ENCODE assay signal across 17 cellular contexts in the genomic region with DNA sequence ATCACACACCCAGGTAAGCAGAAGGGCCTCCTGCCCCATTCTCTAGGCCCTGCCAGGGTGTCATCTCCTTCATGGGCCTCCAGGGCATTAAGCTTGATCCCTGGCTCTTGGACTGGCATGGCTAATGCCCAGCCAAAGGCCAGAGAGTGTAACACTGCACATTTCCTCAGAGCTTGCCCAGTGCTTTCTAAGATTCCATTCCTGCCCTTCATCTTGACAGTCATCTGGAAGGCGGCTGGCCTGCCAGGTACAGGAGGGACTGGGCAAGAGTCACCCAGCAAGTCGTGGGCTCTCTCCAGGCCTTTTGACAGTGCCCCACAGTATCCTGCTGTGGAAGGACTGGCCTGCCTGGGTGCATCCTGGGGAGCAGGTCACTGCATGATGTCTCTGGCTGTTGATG.
"Had no signal": no experiment of that assay in that cellular context is flagged by ENCODE, and none has a peak within 500 bp of the region (broad histone marks: within the 10 kb centered on the region; RNA-seq: fewer than 3 reads in every experiment).

No MANE protein-coding gene starts in this region.

- DNase-seq: cerebellar nuclear complex; effector memory CD8-positive, alpha-beta T cell; esophagus squamous epithelium; foreskin fibroblast; head of caudate nucleus; hippocampal formation; kidney glomerular epithelial cell; mucosa of descending colon; naive thymus-derived CD8-positive, alpha-beta T cell; right cardiac atrium; stimulated activated CD4-positive, alpha-beta T cell treated with anti-CD3 and anti-CD28 coated beads, Interleukin-2, amount 100 ng/mL, for 48 hours; testis had no signal

- H3K4me3 Mint-ChIP-seq: dendritic cell treated with granulocyte-macrophage colony-stimulating factor and Interleukin-4, amounts not matched to agents 40 ng/mL and 50 ng/mL, for 4 days; effector memory CD8-positive, alpha-beta T cell; naive thymus-derived CD8-positive, alpha-beta T cell; stimulated activated naive CD8-positive, alpha-beta T cell treated with anti-CD3 and anti-CD28 coated beads, Interleukin-15, Interleukin-2, amounts not matched to agents 100 ng/mL and 50 ng/mL, for 24 hours had no signal

- H3K27ac Mint-ChIP-seq: dendritic cell treated with granulocyte-macrophage colony-stimulating factor and Interleukin-4, amounts not matched to agents 40 ng/mL and 50 ng/mL, for 4 days; effector memory CD8-positive, alpha-beta T cell; naive thymus-derived CD8-positive, alpha-beta T cell; stimulated activated naive CD8-positive, alpha-beta T cell treated with anti-CD3 and anti-CD28 coated beads, Interleukin-15, Interleukin-2, amounts not matched to agents 100 ng/mL and 50 ng/mL, for 24 hours had no signal

- H3K9me3 Mint-ChIP-seq: dendritic cell treated with granulocyte-macrophage colony-stimulating factor and Interleukin-4, amounts not matched to agents 40 ng/mL and 50 ng/mL, for 4 days; naive thymus-derived CD8-positive, alpha-beta T cell; stimulated activated naive CD8-positive, alpha-beta T cell treated with anti-CD3 and anti-CD28 coated beads, Interleukin-15, Interleukin-2, amounts not matched to agents 100 ng/mL and 50 ng/mL, for 24 hours had no signal

- H3K27me3 ChIP-seq: esophagus squamous epithelium, testis, tibial nerve had no signal

- H3K36me3 Mint-ChIP-seq: naive thymus-derived CD8-positive, alpha-beta T cell had no signal

- H3K27me3 Mint-ChIP-seq: effector memory CD8-positive, alpha-beta T cell; naive thymus-derived CD8-positive, alpha-beta T cell; stimulated activated naive CD8-positive, alpha-beta T cell treated with anti-CD3 and anti-CD28 coated beads, Interleukin-15, Interleukin-2, amounts not matched to agents 100 ng/mL and 50 ng/mL, for 24 hours had no signal

- H3K4me1 ChIP-seq: testis, tibial nerve had no signal

- H3K9me3 ChIP-seq: esophagus squamous epithelium, mucosa of descending colon, neutrophil, testis, tibial nerve had no signal

- H3K27ac ChIP-seq: esophagus squamous epithelium, neutrophil, testis, tibial nerve had no signal

- H3K36me3 ChIP-seq: esophagus squamous epithelium, neutrophil, tibial nerve had no signal

- H3K4me3 ChIP-seq: esophagus squamous epithelium, mucosa of descending colon, smooth muscle cell, testis, tibial nerve had no signal

- ATAC-seq: effector memory CD8-positive, alpha-beta T cell; mucosa of descending colon; naive thymus-derived CD8-positive, alpha-beta T cell; right cardiac atrium had no signal
